ENCODE assay signal across 24 cellular contexts in the genomic region with DNA sequence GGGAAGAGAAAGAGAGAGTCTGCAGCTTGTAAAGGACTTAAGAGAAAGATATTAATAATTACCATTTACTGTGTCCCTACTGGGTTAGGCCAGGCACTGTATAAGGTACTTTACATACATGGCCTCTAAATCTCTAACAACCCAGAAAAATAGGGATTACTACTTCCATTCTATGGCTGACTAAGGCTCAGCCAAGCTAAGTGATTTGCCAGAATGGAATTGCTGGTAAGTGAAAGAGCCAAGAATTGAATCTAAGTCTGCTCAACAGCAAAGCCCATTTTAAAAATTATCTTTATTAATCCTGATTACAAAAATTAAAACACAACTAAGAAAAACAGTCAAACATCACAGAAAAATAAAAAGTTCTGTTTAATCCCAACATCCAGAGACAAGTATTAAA.
"Had no signal": no experiment of that assay in that cellular context is flagged by ENCODE, and none has a peak within 500 bp of the region (broad histone marks: within the 10 kb centered on the region; RNA-seq: fewer than 3 reads in every experiment).

No MANE protein-coding gene starts in this region.

- H3K36me3 ChIP-seq: adrenal gland, brain microvascular endothelial cell had no signal

- ATAC-seq: foreskin keratinocyte; heart left ventricle; naive thymus-derived CD4-positive, alpha-beta T cell had no signal

- H3K9me3 ChIP-seq: adrenal gland, heart left ventricle, right atrium auricular region, suprapubic skin, tibial nerve had no signal

- H3K4me2 ChIP-seq: smooth muscle cell had no signal

- DNase-seq: activated CD4-positive, alpha-beta memory T cell treated with anti-CD3 and anti-CD28 coated beads for 36 hours; activated CD4-positive, alpha-beta T cell treated with anti-CD3 and anti-CD28 coated beads, Interleukin-2, amount 10 ng/mL, durations not matched to agents 24 days and 14 days; activated naive CD4-positive, alpha-beta T cell; activated T-cell treated with anti-CD3 and anti-CD28 coated beads, Interleukin-2, amount 50 U/mL, for 48 hours; adrenal gland; aorta; brain microvascular endothelial cell; dorsolateral prefrontal cortex; effector memory CD4-positive, alpha-beta T cell; foreskin keratinocyte; heart left ventricle; hypothalamus; immature natural killer cell; midbrain; naive thymus-derived CD4-positive, alpha-beta T cell; stimulated activated CD4-positive, alpha-beta T cell treated with anti-CD3 and anti-CD28 coated beads, Interleukin-2, amount 100 ng/mL, for 24 hours; stimulated activated naive CD4-positive, alpha-beta T cell; T-helper 1 cell had no signal

- H3K27ac ChIP-seq: adrenal gland, brain microvascular endothelial cell, coronary artery, dorsolateral prefrontal cortex, foreskin keratinocyte, heart left ventricle, right atrium auricular region, suprapubic skin, tibial nerve, VCaP had no signal

- H3K4me3 ChIP-seq: adrenal gland, coronary artery, dorsolateral prefrontal cortex, heart left ventricle, right atrium auricular region, smooth muscle cell, suprapubic skin, tibial nerve had no signal

- H3K27me3 ChIP-seq: adrenal gland, brain microvascular endothelial cell, dorsolateral prefrontal cortex, foreskin keratinocyte, heart left ventricle, right atrium auricular region, suprapubic skin, tibial nerve had no signal

- H3K4me1 ChIP-seq: adrenal gland, heart left ventricle, right atrium auricular region, suprapubic skin, tibial nerve had no signal
